Comparison of ENCODE assay signal across 26 cellular contexts in genomic region chr7:14236834-14237233, GRCh38.
"Had no signal": no experiment of that assay in that cellular context is flagged by ENCODE, and none has a peak within 500 bp of the region (broad histone marks: within the 10 kb centered on the region; RNA-seq: fewer than 3 reads in every experiment).

No MANE protein-coding gene starts in this region.

- H3K27me3 Mint-ChIP-seq: activated CD4-positive, alpha-beta T cell treated with anti-CD3 and anti-CD28 coated beads for 36 hours; stimulated activated memory B cell treated with anti-CD40 and anti-IgM and Interleukin-4, amounts not matched to agents 10 μg/mL and 1 μg/mL and 100 μg/mL, for 72 hours; stimulated activated naive CD8-positive, alpha-beta T cell treated with anti-CD3 and anti-CD28 coated beads, Interleukin-15, amount 100 ng/mL, for 72 hours had no signal

- H3K36me3 ChIP-seq: cardiac muscle cell, colonic mucosa, heart left ventricle, lower lobe of right lung, sigmoid colon, upper lobe of left lung, vagina had no signal

- H3K4me1 Mint-ChIP-seq: activated CD4-positive, alpha-beta T cell treated with anti-CD3 and anti-CD28 coated beads for 36 hours; immature natural killer cell; nephron; stimulated activated memory B cell treated with anti-CD40 and anti-IgM and Interleukin-4, amounts not matched to agents 10 μg/mL and 1 μg/mL and 100 μg/mL, for 72 hours; stimulated activated naive CD8-positive, alpha-beta T cell treated with anti-CD3 and anti-CD28 coated beads, Interleukin-15, amount 100 ng/mL, for 72 hours had no signal

- DNase-seq: activated CD4-positive, alpha-beta T cell treated with anti-CD3 and anti-CD28 coated beads for 36 hours; activated CD4-positive, alpha-beta T cell treated with anti-CD3 and anti-CD28 coated beads, Interleukin-2, amount 50 U/mL, for 4 hours; activated CD4-positive, CD25-positive, alpha-beta regulatory T cell; activated naive CD4-positive, alpha-beta T cell; activated T-cell treated with anti-CD3 and anti-CD28 coated beads for 4 hours; activated T-cell treated with anti-CD3 and anti-CD28 coated beads, Interleukin-2, amount 50 U/mL, for 72 hours; cerebellar nuclear complex; colonic mucosa; effector memory CD4-positive, alpha-beta T cell; heart left ventricle; hypothalamus; immature natural killer cell; kidney; lower lobe of right lung; sigmoid colon; small intestine; stimulated activated CD4-positive, alpha-beta T cell treated with anti-CD3 and anti-CD28 coated beads, Interleukin-4, amount 100 ng/mL, for 4 hours; stimulated activated CD8-positive, alpha-beta memory T cell treated with anti-CD3 and anti-CD28 coated beads, Interleukin-4, amount 100 ng/mL, for 48 hours; stimulated activated naive CD8-positive, alpha-beta T cell treated with anti-CD3 and anti-CD28 coated beads, Interleukin-15, amount 100 ng/mL, for 72 hours; substantia nigra; upper lobe of left lung had no signal

- H3K4me1 ChIP-seq: colonic mucosa, heart left ventricle, lower lobe of right lung, sigmoid colon, upper lobe of left lung, vagina had no signal

- ATAC-seq: activated CD4-positive, alpha-beta T cell treated with anti-CD3 and anti-CD28 coated beads for 36 hours; activated naive CD4-positive, alpha-beta T cell treated with anti-CD3 and anti-CD28 coated beads, Interleukin-2, amount 50 U/mL, for 72 hours; activated T-cell treated with anti-CD3 and anti-CD28 coated beads, Interleukin-2, amount 50 U/mL, for 72 hours; heart left ventricle; lower lobe of right lung; stimulated activated memory B cell treated with anti-CD40 and anti-IgM and Interleukin-4, amounts not matched to agents 10 μg/mL and 1 μg/mL and 100 μg/mL, for 72 hours; stimulated activated naive CD8-positive, alpha-beta T cell treated with anti-CD3 and anti-CD28 coated beads, Interleukin-15, amount 100 ng/mL, for 72 hours had no signal

- H3K27ac ChIP-seq: cardiac muscle cell, colonic mucosa, heart left ventricle, lower lobe of right lung, sigmoid colon, upper lobe of left lung, vagina had no signal

- H3K27ac Mint-ChIP-seq: activated CD4-positive, alpha-beta T cell treated with anti-CD3 and anti-CD28 coated beads for 36 hours; activated naive CD4-positive, alpha-beta T cell treated with anti-CD3 and anti-CD28 coated beads, Interleukin-2, amount 50 U/mL, for 72 hours; activated T-cell treated with anti-CD3 and anti-CD28 coated beads, Interleukin-2, amount 50 U/mL, for 72 hours; immature natural killer cell; nephron; stimulated activated memory B cell treated with anti-CD40 and anti-IgM and Interleukin-4, amounts not matched to agents 10 μg/mL and 1 μg/mL and 100 μg/mL, for 72 hours; stimulated activated naive CD8-positive, alpha-beta T cell treated with anti-CD3 and anti-CD28 coated beads, Interleukin-15, amount 100 ng/mL, for 72 hours had no signal

- H3K27me3 ChIP-seq: cardiac muscle cell, colonic mucosa, heart left ventricle, sigmoid colon, upper lobe of left lung, vagina had no signal

- H3K9me3 Mint-ChIP-seq: nephron; stimulated activated memory B cell treated with anti-CD40 and anti-IgM and Interleukin-4, amounts not matched to agents 10 μg/mL and 1 μg/mL and 100 μg/mL, for 72 hours; stimulated activated naive CD8-positive, alpha-beta T cell treated with anti-CD3 and anti-CD28 coated beads, Interleukin-15, amount 100 ng/mL, for 72 hours had no signal

- H3K4me3 Mint-ChIP-seq: activated CD4-positive, alpha-beta T cell treated with anti-CD3 and anti-CD28 coated beads for 36 hours; activated T-cell treated with anti-CD3 and anti-CD28 coated beads, Interleukin-2, amount 50 U/mL, for 72 hours; immature natural killer cell; nephron; stimulated activated memory B cell treated with anti-CD40 and anti-IgM and Interleukin-4, amounts not matched to agents 10 μg/mL and 1 μg/mL and 100 μg/mL, for 72 hours; stimulated activated naive CD8-positive, alpha-beta T cell treated with anti-CD3 and anti-CD28 coated beads, Interleukin-15, amount 100 ng/mL, for 72 hours had no signal

- H3K9me3 ChIP-seq: colonic mucosa, heart left ventricle, lower lobe of right lung, sigmoid colon, upper lobe of left lung, vagina had no signal

- H3K4me3 ChIP-seq: cardiac muscle cell, colonic mucosa, heart left ventricle, lower lobe of right lung, sigmoid colon, upper lobe of left lung, vagina had no signal

- H3K36me3 Mint-ChIP-seq: activated naive CD4-positive, alpha-beta T cell treated with anti-CD3 and anti-CD28 coated beads, Interleukin-2, amount 50 U/mL, for 72 hours; immature natural killer cell; stimulated activated memory B cell treated with anti-CD40 and anti-IgM and Interleukin-4, amounts not matched to agents 10 μg/mL and 1 μg/mL and 100 μg/mL, for 72 hours had no signal
